Comparison of ENCODE assay signal across 5 cellular contexts in genomic region chr15:86528094-86528493, GRCh38.
DNase-seq lines count a peak whose midpoint lies in the region; ATAC-seq and TF ChIP-seq lines count a peak whose summit lies in the region.
"Not testable (repeated sequence)": the region's sequence is repeated elsewhere in the genome, so short reads cannot be mapped to it uniquely, and the experiment has no call there.

No MANE protein-coding gene starts in this region.

- not testable (repeated sequence) for H3K4me3 Mint-ChIP-seq in GM23338, neural progenitor cell
- H3K4me3 Mint-ChIP-seq in endodermal cell = peak overlapping the region; percentile 24

- not testable (repeated sequence) for H3K36me3 Mint-ChIP-seq in GM23338 (ENCODE audit: low read depth); endodermal cell (ENCODE audit: low read depth); neural progenitor cell

- H3K27me3 ChIP-seq in GM23338 (ENCODE audit: insufficient read depth); HUES6 (ENCODE audit: control insufficient read depth, insufficient read depth, low read length); endodermal cell (ENCODE audit: control insufficient read depth, insufficient read depth, low read length, poor library complexity, severe bottlenecking); neural progenitor cell: not testable (repeated sequence)

- H3K9me3 ChIP-seq in HUES6 (ENCODE audit: control insufficient read depth, insufficient read depth, low read depth, low read length); endodermal cell (ENCODE audit: control insufficient read depth, low read length); neural progenitor cell (ENCODE audit: low read depth): not testable (repeated sequence)

- H3K4me1 ChIP-seq in GM23338 (ENCODE audit: insufficient read depth); HUES6 (ENCODE audit: control insufficient read depth, insufficient read depth, low read length); endodermal cell (ENCODE audit: control insufficient read depth, insufficient read depth, low read length); neural progenitor cell: not testable (repeated sequence)

- not testable (repeated sequence) for ATAC-seq in GM23338

- H3K4me1 Mint-ChIP-seq in GM23338, endodermal cell: not testable (repeated sequence)
- H3K4me1 Mint-ChIP-seq in neural progenitor cell = peaks cover 13% of the 10 kb centered on the region

- not testable (repeated sequence) for H3K36me3 ChIP-seq in GM23338 (ENCODE audit: insufficient read depth); HUES6 (ENCODE audit: control insufficient read depth, insufficient read depth, low read length); endodermal cell (ENCODE audit: control insufficient read depth, insufficient read depth, low read length); neural progenitor cell

- 92% methylated on average over 13 of the region's 26 CpGs; no CpG with 5 or more reads in 1 of the 2 experiments for WGBS in endodermal cell (ENCODE audit: insufficient coverage in 1 of 2, insufficient read length in 1 of 2), 2 experiments

- not testable (repeated sequence) for H3K4me3 ChIP-seq in GM23338; endodermal cell (ENCODE audit: low read length); neural progenitor cell
- peak overlapping the region; percentile 46 for H3K4me3 ChIP-seq in HUES6 (ENCODE audit: low read depth, low read length)

- H2AFZ ChIP-seq in GM23338 (0 out of 2 replicates have a peak overlapping the region, but pooled peaks have one; percentile 74), neural progenitor cell (replicated peaks) (peak overlapping the region; percentile 42)

- H3K27ac ChIP-seq in GM23338 (ENCODE audit: low read depth); HUES6 (ENCODE audit: low read depth, low read length); endodermal cell (ENCODE audit: low read depth, low read length); neural progenitor cell: not testable (repeated sequence)
- H3K27ac ChIP-seq in VCaP = peak overlapping the region; percentile 53; the same call in 1 of the 2 replicates

- not testable (repeated sequence) for H3K27ac Mint-ChIP-seq in GM23338, neural progenitor cell
- H3K27ac Mint-ChIP-seq in endodermal cell = peak overlapping the region; percentile 26

- not testable (repeated sequence) for TF ChIP-seq CTCF in GM23338 (conservative IDR thresholded peaks at IDR 0.05; ENCODE audit: low read depth in 2 of 2); VCaP (conservative IDR thresholded peaks at IDR 0.05); endodermal cell (conservative IDR thresholded peaks at IDR 0.05); neural progenitor cell (IDR thresholded peaks at IDR 0.05)

- not testable (repeated sequence) for DNase-seq in GM23338 (ENCODE audit: low spot score); endodermal cell; neural progenitor cell (ENCODE audit: low spot score)

- not testable (repeated sequence) for H3K9ac ChIP-seq in HUES6 (ENCODE audit: low read length); endodermal cell (ENCODE audit: extremely low read depth, low read length, poor library complexity, severe bottlenecking); neural progenitor cell

- H3K4me2 ChIP-seq in GM23338 = 0 out of 2 replicates have a peak overlapping the region, but pooled peaks have one; percentile 51
- H3K4me2 ChIP-seq in neural progenitor cell = not testable (repeated sequence)

- H3K9me2 ChIP-seq in GM23338 (ENCODE audit: insufficient read depth) = not testable (repeated sequence)

- not testable (repeated sequence) for H3K79me2 ChIP-seq in GM23338 (replicated peaks; ENCODE audit: insufficient read depth); neural progenitor cell (ENCODE audit: low read depth)

- H3F3A ChIP-seq in GM23338 (replicated peaks; ENCODE audit: low read depth); neural progenitor cell (ENCODE audit: low read depth): not testable (repeated sequence)

- not testable (repeated sequence) for H3K27me3 Mint-ChIP-seq in GM23338 (ENCODE audit: insufficient read depth, low read depth, poor library complexity); endodermal cell (ENCODE audit: insufficient read depth); neural progenitor cell (ENCODE audit: insufficient read depth, low read depth)

- H4K20me1 ChIP-seq in GM23338 (replicated peaks; ENCODE audit: insufficient read depth); neural progenitor cell (ENCODE audit: low read depth): not testable (repeated sequence)

- H3K9me3 Mint-ChIP-seq in GM23338, endodermal cell, neural progenitor cell: not testable (repeated sequence)
